ENCODE assay signal across 18 cellular contexts in genomic region chr11:9172394-9172793, GRCh38.
A peak's percentile ranks its signal among the peaks of the same experiment; 100 is the strongest.
DNase-seq lines count a peak whose midpoint lies in the region; ATAC-seq and TF ChIP-seq lines count a peak whose summit lies in the region.
"Had no signal": no experiment of that assay in that cellular context is flagged by ENCODE, and none has a peak within 500 bp of the region (broad histone marks: within the 10 kb centered on the region; RNA-seq: fewer than 3 reads in every experiment).

No MANE protein-coding gene starts in this region.

- intact Hi-C loops in left lung (cut with DNase I) = loop anchor here in 1 of 2 donors (10.0 kb wide), 1 partner anchor 92 kb away; the partner anchor contains the start of gene DENND5A

- no peak overlapping the region for H3K27ac ChIP-seq in left lung
- H3K27ac ChIP-seq: SJCRH30 had no signal

- H3K27me3 ChIP-seq in left lung = no peaks in the 10 kb centered on the region
- H3K27me3 ChIP-seq: SJCRH30 had no signal

- POLR2A ChIA-PET in activated CD8-positive, alpha-beta T cell treated with anti-CD3 and anti-CD28 coated beads, Interleukin-2, amount 10 ng/mL, durations not matched to agents 7 days and 5 days (lab: Charles Lee) = no interaction called here

- CTCF ChIA-PET in activated CD8-positive, alpha-beta T cell treated with anti-CD3 and anti-CD28 coated beads, Interleukin-2, amount 10 ng/mL, durations not matched to agents 7 days and 5 days (lab: Charles Lee) = interaction anchor here (3.1 kb wide), 1 partner anchor 334 kb away, joined by 19 read pairs; no protein-coding TSS in a partner anchor

- peak; percentile 3 to 19 for DNase-seq in NCI-H187 (lab: John Stamatoyannopoulos, UW)
- DNase-seq in NCI-H187 treated with DMSO at 0.1 percent for 48 hours (lab: John Stamatoyannopoulos, UW) = no peak
- DNase-seq in NCI-H69 (lab: John Stamatoyannopoulos, UW) = peak; percentile 33
- no peak for DNase-seq in endothelial cell (ENCODE audit: low spot score)
- no peak for DNase-seq in activated CD8-positive, alpha-beta T cell treated with anti-CD3 and anti-CD28 coated beads, Interleukin-2, amount 10 ng/mL, durations not matched to agents 7 days and 5 days
- no peak for DNase-seq in left lung
- no peak for DNase-seq in inferior parietal cortex (ENCODE audit: extremely low spot score)
- DNase-seq: 8988T; AML-193; C1 segment of cervical spinal cord; CD8-positive, alpha-beta T cell; GF-D8; Kasumi-1; NCI-H1092; NCI-H146; NCI-H2081; NK-92 treated with Interleukin-12 subunit alpha and Interleukin-12 subunit beta, amount 100 ng/mL, for 24 hours; SJCRH30 had no signal

- H3K36me3 ChIP-seq in left lung = peaks cover 0 to 71% of the 10 kb centered on the region in 2 donors

- peaks cover 11% of the 10 kb centered on the region for H3K4me1 Mint-ChIP-seq in endothelial cell (ENCODE audit: unreplicated experiment)
- peaks cover 16% of the 10 kb centered on the region for H3K4me1 Mint-ChIP-seq in activated CD8-positive, alpha-beta T cell treated with anti-CD3 and anti-CD28 coated beads, Interleukin-2, amount 10 ng/mL, durations not matched to agents 7 days and 5 days (ENCODE audit: low read depth)

- peak overlapping the region; percentile 22 for H3K4me3 Mint-ChIP-seq in endothelial cell (ENCODE audit: unreplicated experiment)
- H3K4me3 Mint-ChIP-seq in activated CD8-positive, alpha-beta T cell treated with anti-CD3 and anti-CD28 coated beads, Interleukin-2, amount 10 ng/mL, durations not matched to agents 7 days and 5 days = no peak overlapping the region
- H3K4me3 Mint-ChIP-seq: CD8-positive, alpha-beta T cell had no signal

- no peak overlapping the region for H3K4me3 ChIP-seq in left lung
- H3K4me3 ChIP-seq: SJCRH30 had no signal

- H3K27me3 Mint-ChIP-seq in endothelial cell (ENCODE audit: unreplicated experiment) = no peaks in the 10 kb centered on the region
- H3K27me3 Mint-ChIP-seq in activated CD8-positive, alpha-beta T cell treated with anti-CD3 and anti-CD28 coated beads, Interleukin-2, amount 10 ng/mL, durations not matched to agents 7 days and 5 days (ENCODE audit: low read depth) = no peaks in the 10 kb centered on the region

- no peaks in the 10 kb centered on the region for H3K9me3 Mint-ChIP-seq in endothelial cell (ENCODE audit: unreplicated experiment)
- no peaks in the 10 kb centered on the region for H3K9me3 Mint-ChIP-seq in activated CD8-positive, alpha-beta T cell treated with anti-CD3 and anti-CD28 coated beads, Interleukin-2, amount 10 ng/mL, durations not matched to agents 7 days and 5 days (ENCODE audit: insufficient read depth)
- H3K9me3 Mint-ChIP-seq: CD8-positive, alpha-beta T cell had no signal

- TF ChIP-seq CTCF in endothelial cell (IDR thresholded peaks at IDR 0.05; ENCODE audit: unreplicated experiment) (no peak), left lung (IDR thresholded peaks at IDR 0.05) (no peak)

- H3K36me3 Mint-ChIP-seq in endothelial cell (ENCODE audit: low read depth, unreplicated experiment) = peaks cover 40% of the 10 kb centered on the region
- peaks cover 69% of the 10 kb centered on the region for H3K36me3 Mint-ChIP-seq in activated CD8-positive, alpha-beta T cell treated with anti-CD3 and anti-CD28 coated beads, Interleukin-2, amount 10 ng/mL, durations not matched to agents 7 days and 5 days (ENCODE audit: low read depth)

- no peaks in the 10 kb centered on the region for H3K4me1 ChIP-seq in left lung
- H3K4me1 ChIP-seq: SJCRH30 had no signal

- no peak for ATAC-seq in activated CD8-positive, alpha-beta T cell treated with anti-CD3 and anti-CD28 coated beads, Interleukin-2, amount 10 ng/mL, durations not matched to agents 7 days and 5 days
- no peak for ATAC-seq in left lung
- ATAC-seq: CD8-positive, alpha-beta T cell had no signal

- H3K27ac Mint-ChIP-seq in endothelial cell (ENCODE audit: unreplicated experiment) = no peak overlapping the region
- no peak overlapping the region for H3K27ac Mint-ChIP-seq in activated CD8-positive, alpha-beta T cell treated with anti-CD3 and anti-CD28 coated beads, Interleukin-2, amount 10 ng/mL, durations not matched to agents 7 days and 5 days

- no peaks in the 10 kb centered on the region for H3K9me3 ChIP-seq in left lung
- H3K9me3 ChIP-seq: SJCRH30 had no signal

Comparison
In these comparisons a context has a peak if more than half of its experiments do, and no peak if none do; other contexts are left out.
1. DNase-seq: peak in NCI-H187 (2 of 2) and NCI-H69 (single experiment); none in NCI-H187 treated with DMSO at 0.1 percent for 48 hours (single experiment), endothelial cell (single experiment), activated CD8-positive, alpha-beta T cell treated with anti-CD3 and anti-CD28 coated beads, Interleukin-2, amount 10 ng/mL, durations not matched to agents 7 days and 5 days (single experiment), left lung (0 of 2) and inferior parietal cortex (single experiment).